Comparison of ENCODE assay signal across 10 cellular contexts in genomic region chr1:229619614-229620013, GRCh38.
"Had no signal": no experiment of that assay in that cellular context is flagged by ENCODE, and none has a peak within 500 bp of the region (broad histone marks: within the 10 kb centered on the region; RNA-seq: fewer than 3 reads in every experiment).

No MANE protein-coding gene starts in this region.

- H3K4me3 ChIP-seq: gastroesophageal sphincter, tibial nerve had no signal

- H3K27me3 ChIP-seq: gastroesophageal sphincter, tibial nerve had no signal

- ATAC-seq: gastroesophageal sphincter had no signal

- H3K36me3 ChIP-seq: gastroesophageal sphincter, tibial nerve had no signal

- H3K27ac ChIP-seq: epithelial cell of prostate, gastroesophageal sphincter, tibial nerve, VCaP had no signal

- DNase-seq: activated CD4-positive, alpha-beta T cell treated with anti-CD3 and anti-CD28 coated beads for 48 hours; central memory CD4-positive, alpha-beta T cell; effector memory CD4-positive, alpha-beta T cell; kidney; stimulated activated CD4-positive, alpha-beta T cell treated with anti-CD3 and anti-CD28 coated beads, Interleukin-4, amount 100 ng/mL, for 4 hours; T-helper 9 cell had no signal
